In the genomic region with DNA sequence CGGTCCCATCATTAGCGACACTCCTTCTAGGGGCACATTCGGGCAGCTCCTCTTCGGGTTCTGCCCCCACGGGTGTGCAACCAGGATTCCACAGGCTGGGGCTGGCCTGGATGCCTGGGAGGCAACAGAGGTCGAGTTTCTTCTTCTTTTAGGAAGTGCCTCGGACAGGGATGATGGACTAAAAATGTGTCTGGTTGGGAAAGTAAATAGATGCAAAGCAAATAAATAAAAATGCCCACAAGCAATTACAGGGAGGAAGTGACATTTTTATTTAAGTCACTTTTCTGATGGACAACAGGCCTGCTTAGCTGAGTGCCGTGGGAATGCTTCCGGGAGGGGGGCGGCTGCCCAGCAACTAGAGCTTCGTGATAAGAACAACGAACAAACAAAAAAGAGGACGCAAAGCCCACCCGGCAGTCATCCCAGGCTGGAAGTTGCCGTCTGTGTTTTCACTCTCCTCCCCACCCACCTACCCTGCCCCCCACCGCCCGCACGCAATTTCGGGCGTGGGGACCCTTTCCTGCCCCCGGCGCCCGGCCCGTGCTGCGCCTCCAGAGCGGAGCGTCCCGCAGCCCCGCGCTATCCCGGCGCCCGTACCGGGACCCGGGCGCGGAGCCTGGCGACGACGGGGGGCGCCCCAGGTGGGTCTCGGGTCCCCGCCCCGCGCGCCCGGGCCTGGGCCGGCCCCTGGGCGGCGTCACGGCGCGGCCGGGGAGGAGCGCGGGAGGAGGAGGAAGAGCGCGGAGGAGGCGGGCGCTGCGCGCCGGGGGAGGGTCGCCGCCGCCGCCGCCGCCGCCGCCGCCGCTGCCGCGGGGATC, we compare ENCODE assay signal across 1 cellular context.
TF ChIP-seq lines count a peak whose summit lies in the region.

No MANE protein-coding gene starts in this region.

TF ChIP-seq in WTC11, 78 proteins besides CTCF, POLR2A, EP300 and RAD21 (continued from another document):
- no peak for TF ChIP-seq ZNF219 (CRISPR knock-in tag; IDR thresholded peaks at IDR 0.05; ENCODE audit: borderline replicate concordance)
- TF ChIP-seq ZNF423 (CRISPR knock-in tag; IDR thresholded peaks at IDR 0.05): peak; percentile 78
- TF ChIP-seq, protein P1, sequence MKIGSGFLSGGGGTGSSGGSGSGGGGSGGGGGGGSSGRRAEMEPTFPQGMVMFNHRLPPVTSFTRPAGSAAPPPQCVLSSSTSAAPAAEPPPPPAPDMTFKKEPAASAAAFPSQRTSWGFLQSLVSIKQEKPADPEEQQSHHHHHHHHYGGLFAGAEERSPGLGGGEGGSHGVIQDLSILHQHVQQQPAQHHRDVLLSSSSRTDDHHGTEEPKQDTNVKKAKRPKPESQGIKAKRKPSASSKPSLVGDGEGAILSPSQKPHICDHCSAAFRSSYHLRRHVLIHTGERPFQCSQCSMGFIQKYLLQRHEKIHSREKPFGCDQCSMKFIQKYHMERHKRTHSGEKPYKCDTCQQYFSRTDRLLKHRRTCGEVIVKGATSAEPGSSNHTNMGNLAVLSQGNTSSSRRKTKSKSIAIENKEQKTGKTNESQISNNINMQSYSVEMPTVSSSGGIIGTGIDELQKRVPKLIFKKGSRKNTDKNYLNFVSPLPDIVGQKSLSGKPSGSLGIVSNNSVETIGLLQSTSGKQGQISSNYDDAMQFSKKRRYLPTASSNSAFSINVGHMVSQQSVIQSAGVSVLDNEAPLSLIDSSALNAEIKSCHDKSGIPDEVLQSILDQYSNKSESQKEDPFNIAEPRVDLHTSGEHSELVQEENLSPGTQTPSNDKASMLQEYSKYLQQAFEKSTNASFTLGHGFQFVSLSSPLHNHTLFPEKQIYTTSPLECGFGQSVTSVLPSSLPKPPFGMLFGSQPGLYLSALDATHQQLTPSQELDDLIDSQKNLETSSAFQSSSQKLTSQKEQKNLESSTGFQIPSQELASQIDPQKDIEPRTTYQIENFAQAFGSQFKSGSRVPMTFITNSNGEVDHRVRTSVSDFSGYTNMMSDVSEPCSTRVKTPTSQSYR (CRISPR knock-in tag; IDR thresholded peaks at IDR 0.05): no peak
- no peak for TF ChIP-seq CBFB (CRISPR knock-in tag; IDR thresholded peaks at IDR 0.05; ENCODE audit: low read depth)
- TF ChIP-seq ZBTB21 (CRISPR knock-in tag; IDR thresholded peaks at IDR 0.05; ENCODE audit: borderline replicate concordance): no peak
- TF ChIP-seq, protein P2, sequence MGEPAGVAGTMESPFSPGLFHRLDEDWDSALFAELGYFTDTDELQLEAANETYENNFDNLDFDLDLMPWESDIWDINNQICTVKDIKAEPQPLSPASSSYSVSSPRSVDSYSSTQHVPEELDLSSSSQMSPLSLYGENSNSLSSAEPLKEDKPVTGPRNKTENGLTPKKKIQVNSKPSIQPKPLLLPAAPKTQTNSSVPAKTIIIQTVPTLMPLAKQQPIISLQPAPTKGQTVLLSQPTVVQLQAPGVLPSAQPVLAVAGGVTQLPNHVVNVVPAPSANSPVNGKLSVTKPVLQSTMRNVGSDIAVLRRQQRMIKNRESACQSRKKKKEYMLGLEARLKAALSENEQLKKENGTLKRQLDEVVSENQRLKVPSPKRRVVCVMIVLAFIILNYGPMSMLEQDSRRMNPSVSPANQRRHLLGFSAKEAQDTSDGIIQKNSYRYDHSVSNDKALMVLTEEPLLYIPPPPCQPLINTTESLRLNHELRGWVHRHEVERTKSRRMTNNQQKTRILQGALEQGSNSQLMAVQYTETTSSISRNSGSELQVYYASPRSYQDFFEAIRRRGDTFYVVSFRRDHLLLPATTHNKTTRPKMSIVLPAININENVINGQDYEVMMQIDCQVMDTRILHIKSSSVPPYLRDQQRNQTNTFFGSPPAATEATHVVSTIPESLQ (CRISPR knock-in tag; IDR thresholded peaks at IDR 0.05): no peak
- TF ChIP-seq, protein P3, sequence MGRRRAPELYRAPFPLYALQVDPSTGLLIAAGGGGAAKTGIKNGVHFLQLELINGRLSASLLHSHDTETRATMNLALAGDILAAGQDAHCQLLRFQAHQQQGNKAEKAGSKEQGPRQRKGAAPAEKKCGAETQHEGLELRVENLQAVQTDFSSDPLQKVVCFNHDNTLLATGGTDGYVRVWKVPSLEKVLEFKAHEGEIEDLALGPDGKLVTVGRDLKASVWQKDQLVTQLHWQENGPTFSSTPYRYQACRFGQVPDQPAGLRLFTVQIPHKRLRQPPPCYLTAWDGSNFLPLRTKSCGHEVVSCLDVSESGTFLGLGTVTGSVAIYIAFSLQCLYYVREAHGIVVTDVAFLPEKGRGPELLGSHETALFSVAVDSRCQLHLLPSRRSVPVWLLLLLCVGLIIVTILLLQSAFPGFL (CRISPR knock-in tag; IDR thresholded peaks at IDR 0.05; ENCODE audit: borderline replicate concordance): no peak
- 0 out of 2 replicates have a peak, but pooled peaks have one; percentile 37 for TF ChIP-seq ZNF121 (CRISPR knock-in tag; IDR thresholded peaks at IDR 0.05)
- TF ChIP-seq, protein P4, sequence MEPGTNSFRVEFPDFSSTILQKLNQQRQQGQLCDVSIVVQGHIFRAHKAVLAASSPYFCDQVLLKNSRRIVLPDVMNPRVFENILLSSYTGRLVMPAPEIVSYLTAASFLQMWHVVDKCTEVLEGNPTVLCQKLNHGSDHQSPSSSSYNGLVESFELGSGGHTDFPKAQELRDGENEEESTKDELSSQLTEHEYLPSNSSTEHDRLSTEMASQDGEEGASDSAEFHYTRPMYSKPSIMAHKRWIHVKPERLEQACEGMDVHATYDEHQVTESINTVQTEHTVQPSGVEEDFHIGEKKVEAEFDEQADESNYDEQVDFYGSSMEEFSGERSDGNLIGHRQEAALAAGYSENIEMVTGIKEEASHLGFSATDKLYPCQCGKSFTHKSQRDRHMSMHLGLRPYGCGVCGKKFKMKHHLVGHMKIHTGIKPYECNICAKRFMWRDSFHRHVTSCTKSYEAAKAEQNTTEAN (CRISPR knock-in tag; IDR thresholded peaks at IDR 0.05): no peak
- TF ChIP-seq, protein P5, sequence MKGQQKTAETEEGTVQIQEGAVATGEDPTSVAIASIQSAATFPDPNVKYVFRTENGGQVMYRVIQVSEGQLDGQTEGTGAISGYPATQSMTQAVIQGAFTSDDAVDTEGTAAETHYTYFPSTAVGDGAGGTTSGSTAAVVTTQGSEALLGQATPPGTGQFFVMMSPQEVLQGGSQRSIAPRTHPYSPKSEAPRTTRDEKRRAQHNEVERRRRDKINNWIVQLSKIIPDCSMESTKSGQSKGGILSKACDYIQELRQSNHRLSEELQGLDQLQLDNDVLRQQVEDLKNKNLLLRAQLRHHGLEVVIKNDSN (CRISPR knock-in tag; IDR thresholded peaks at IDR 0.05): no peak
- no peak for TF ChIP-seq OVOL2 (CRISPR knock-in tag; IDR thresholded peaks at IDR 0.05; ENCODE audit: borderline replicate concordance)
- no peak for TF ChIP-seq MYBL2 (CRISPR knock-in tag; IDR thresholded peaks at IDR 0.05)
- no peak for TF ChIP-seq TEAD1 (CRISPR knock-in tag; IDR thresholded peaks at IDR 0.05)
- TF ChIP-seq, protein P6, sequence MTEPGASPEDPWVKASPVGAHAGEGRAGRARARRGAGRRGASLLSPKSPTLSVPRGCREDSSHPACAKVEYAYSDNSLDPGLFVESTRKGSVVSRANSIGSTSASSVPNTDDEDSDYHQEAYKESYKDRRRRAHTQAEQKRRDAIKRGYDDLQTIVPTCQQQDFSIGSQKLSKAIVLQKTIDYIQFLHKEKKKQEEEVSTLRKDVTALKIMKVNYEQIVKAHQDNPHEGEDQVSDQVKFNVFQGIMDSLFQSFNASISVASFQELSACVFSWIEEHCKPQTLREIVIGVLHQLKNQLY (CRISPR knock-in tag; IDR thresholded peaks at IDR 0.05): no peak
- TF ChIP-seq ZNF671 (CRISPR knock-in tag; IDR thresholded peaks at IDR 0.05): no peak
- TF ChIP-seq, protein P7, sequence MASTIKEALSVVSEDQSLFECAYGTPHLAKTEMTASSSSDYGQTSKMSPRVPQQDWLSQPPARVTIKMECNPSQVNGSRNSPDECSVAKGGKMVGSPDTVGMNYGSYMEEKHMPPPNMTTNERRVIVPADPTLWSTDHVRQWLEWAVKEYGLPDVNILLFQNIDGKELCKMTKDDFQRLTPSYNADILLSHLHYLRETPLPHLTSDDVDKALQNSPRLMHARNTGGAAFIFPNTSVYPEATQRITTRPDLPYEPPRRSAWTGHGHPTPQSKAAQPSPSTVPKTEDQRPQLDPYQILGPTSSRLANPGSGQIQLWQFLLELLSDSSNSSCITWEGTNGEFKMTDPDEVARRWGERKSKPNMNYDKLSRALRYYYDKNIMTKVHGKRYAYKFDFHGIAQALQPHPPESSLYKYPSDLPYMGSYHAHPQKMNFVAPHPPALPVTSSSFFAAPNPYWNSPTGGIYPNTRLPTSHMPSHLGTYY (CRISPR knock-in tag; IDR thresholded peaks at IDR 0.05): no peak
- no peak for TF ChIP-seq JUN (CRISPR knock-in tag; IDR thresholded peaks at IDR 0.05)
- TF ChIP-seq, protein P8, sequence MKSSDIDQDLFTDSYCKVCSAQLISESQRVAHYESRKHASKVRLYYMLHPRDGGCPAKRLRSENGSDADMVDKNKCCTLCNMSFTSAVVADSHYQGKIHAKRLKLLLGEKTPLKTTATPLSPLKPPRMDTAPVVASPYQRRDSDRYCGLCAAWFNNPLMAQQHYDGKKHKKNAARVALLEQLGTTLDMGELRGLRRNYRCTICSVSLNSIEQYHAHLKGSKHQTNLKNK (CRISPR knock-in tag; IDR thresholded peaks at IDR 0.05): no peak
